Comparison of ENCODE assay signal across 19 cellular contexts in the genomic region with DNA sequence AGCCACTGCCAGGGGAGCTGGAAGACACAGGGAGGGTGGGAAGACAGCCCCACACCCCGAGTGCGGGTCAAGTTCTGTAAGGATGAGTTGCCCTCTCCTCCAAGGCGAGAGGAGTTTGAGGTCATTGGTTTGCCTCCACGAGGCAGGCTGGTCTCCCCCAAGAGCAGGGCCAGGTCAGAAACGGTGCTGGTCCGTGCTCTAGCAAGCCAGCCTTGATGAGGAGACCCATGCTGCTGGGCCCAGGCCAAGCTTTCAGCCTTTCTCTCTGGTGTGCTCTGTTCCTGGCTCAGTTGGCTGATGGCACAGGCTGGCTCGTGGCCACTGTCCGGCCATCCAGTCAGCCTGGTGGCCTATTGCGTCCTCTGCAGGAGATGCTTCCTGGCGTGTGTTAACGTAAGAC.
"Had no signal": no experiment of that assay in that cellular context is flagged by ENCODE, and none has a peak within 500 bp of the region (broad histone marks: within the 10 kb centered on the region; RNA-seq: fewer than 3 reads in every experiment).

No MANE protein-coding gene starts in this region.

- H3K4me3 ChIP-seq: breast epithelium, gastroesophageal sphincter, lower lobe of right lung, prostate gland, thyroid gland had no signal

- H3K36me3 ChIP-seq: breast epithelium, gastroesophageal sphincter, lower lobe of right lung, prostate gland, thyroid gland, WERI-Rb-1 had no signal

- DNase-seq: activated CD4-positive, alpha-beta T cell treated with anti-CD3 and anti-CD28 coated beads, Interleukin-2, amount 10 ng/mL, durations not matched to agents 7 days and 5 days; activated CD4-positive, CD25-positive, alpha-beta regulatory T cell treated with anti-CD3 and anti-CD28 coated beads, Interleukin-2, amount 50 U/mL, for 72 hours; activated naive CD4-positive, alpha-beta T cell treated with Interleukin-2 at 50 U/mL for 16 hours; activated naive CD8-positive, alpha-beta T cell treated with anti-CD3 and anti-CD28 coated beads for 36 hours; endodermal cell; lower lobe of right lung; mesendoderm; stimulated activated CD4-positive, alpha-beta T cell treated with anti-CD3 and anti-CD28 coated beads, Interleukin-4, amount 100 ng/mL, for 24 hours; stimulated activated naive CD4-positive, alpha-beta T cell treated with Interleukin-2 at 50 U/mL for 16 hours; T-helper 1 cell; thyroid gland; WERI-Rb-1 had no signal

- ATAC-seq: gastroesophageal sphincter, lower lobe of right lung had no signal

- FAIRE-seq: astrocyte, colon, keratinocyte, TTC549 had no signal

- H3K27me3 ChIP-seq: thyroid gland had no signal

- H3K27ac ChIP-seq: breast epithelium, gastroesophageal sphincter, lower lobe of right lung, prostate gland, thyroid gland had no signal

- H3K9me3 ChIP-seq: breast epithelium, gastroesophageal sphincter, lower lobe of right lung, prostate gland, thyroid gland had no signal

- H3K4me1 ChIP-seq: breast epithelium, gastroesophageal sphincter, lower lobe of right lung, prostate gland, thyroid gland had no signal
